In genomic region chr11:106186630-106187029, GRCh38 we compare ENCODE assay signal across 26 cellular contexts.
"Had no signal": no experiment of that assay in that cellular context is flagged by ENCODE, and none has a peak within 500 bp of the region (broad histone marks: within the 10 kb centered on the region; RNA-seq: fewer than 3 reads in every experiment).

No MANE protein-coding gene starts in this region.

- H3K9me3 ChIP-seq: left ventricle myocardium inferior, ovary, prostate gland, suprapubic skin, tibial artery, upper lobe of right lung had no signal

- H3K27me3 Mint-ChIP-seq: activated CD4-positive, alpha-beta memory T cell treated with anti-CD3 and anti-CD28 coated beads for 36 hours; activated CD4-positive, alpha-beta T cell treated with anti-CD3 and anti-CD28 coated beads, Interleukin-2, amount 10 ng/mL, durations not matched to agents 24 days and 14 days; stimulated activated memory B cell treated with anti-CD40 and anti-IgM and Interleukin-4, amounts not matched to agents 10 μg/mL and 1 μg/mL and 100 μg/mL, for 72 hours had no signal

- H3K4me2 ChIP-seq: smooth muscle cell had no signal

- H3K4me1 Mint-ChIP-seq: activated CD4-positive, alpha-beta T cell treated with anti-CD3 and anti-CD28 coated beads, Interleukin-2, amount 10 ng/mL, durations not matched to agents 24 days and 14 days; nephron progenitor cell; stimulated activated memory B cell treated with anti-CD40 and anti-IgM and Interleukin-4, amounts not matched to agents 10 μg/mL and 1 μg/mL and 100 μg/mL, for 72 hours had no signal

- H3K36me3 ChIP-seq: left ventricle myocardium inferior, ovary, prostate gland, sigmoid colon, suprapubic skin, tibial artery, upper lobe of right lung had no signal

- DNase-seq: activated CD4-positive, alpha-beta memory T cell treated with anti-CD3 and anti-CD28 coated beads for 36 hours; activated CD4-positive, alpha-beta T cell treated with anti-CD3 and anti-CD28 coated beads, Interleukin-2, amount 10 ng/mL, durations not matched to agents 24 days and 14 days; activated CD4-positive, CD25-positive, alpha-beta regulatory T cell treated with anti-CD3 and anti-CD28 coated beads, Interleukin-2, amount 50 U/mL, for 72 hours; activated CD8-positive, alpha-beta memory T cell treated with anti-CD3 and anti-CD28 coated beads, Interleukin-2, amount 50 U/mL, for 48 hours; activated gamma-delta T cell treated with Interleukin-2 at 50 U/mL for 16 hours; activated naive CD4-positive, alpha-beta T cell treated with anti-CD3 and anti-CD28 coated beads, Interleukin-2, amount 50 U/mL, for 16 hours; activated T-cell treated with anti-CD3 and anti-CD28 coated beads, Interleukin-2, amount 50 U/mL, for 24 hours; amygdala; caudate nucleus; cortex of kidney; foreskin melanocyte; left ventricle myocardium inferior; nephron progenitor cell; ovary; sigmoid colon; stimulated activated CD4-positive, alpha-beta T cell treated with anti-CD3 and anti-CD28 coated beads, Interleukin-1b, Interleukin-23, amount 100 ng/mL, for 48 hours; stimulated activated CD4-positive, alpha-beta T cell treated with anti-CD3 and anti-CD28 coated beads, Interleukin-4, amount 100 ng/mL, for 4 hours; stimulated activated CD8-positive, alpha-beta memory T cell treated with anti-CD3 and anti-CD28 coated beads, Interleukin-4, amount 100 ng/mL, for 48 hours; tibial artery; upper lobe of right lung had no signal

- H3K4me3 ChIP-seq: left ventricle myocardium inferior, lung, ovary, prostate gland, sigmoid colon, smooth muscle cell, suprapubic skin, tibial artery, upper lobe of right lung had no signal

- H3K27me3 ChIP-seq: ovary, sigmoid colon, suprapubic skin, tibial artery, upper lobe of right lung had no signal

- ATAC-seq: esophagus mucosa; stimulated activated memory B cell treated with anti-CD40 and anti-IgM and Interleukin-4, amounts not matched to agents 10 μg/mL and 1 μg/mL and 100 μg/mL, for 72 hours; upper lobe of right lung had no signal

- H3K27ac ChIP-seq: left ventricle myocardium inferior, ovary, prostate gland, sigmoid colon, suprapubic skin, tibial artery, upper lobe of right lung had no signal

- H3K4me1 ChIP-seq: left ventricle myocardium inferior, prostate gland, sigmoid colon, suprapubic skin, tibial artery, upper lobe of right lung had no signal

- H3K4me3 Mint-ChIP-seq: activated CD4-positive, alpha-beta memory T cell treated with anti-CD3 and anti-CD28 coated beads for 36 hours; activated CD4-positive, alpha-beta T cell treated with anti-CD3 and anti-CD28 coated beads, Interleukin-2, amount 10 ng/mL, durations not matched to agents 24 days and 14 days; activated T-cell treated with anti-CD3 and anti-CD28 coated beads, Interleukin-2, amount 50 U/mL, for 24 hours; nephron progenitor cell; stimulated activated memory B cell treated with anti-CD40 and anti-IgM and Interleukin-4, amounts not matched to agents 10 μg/mL and 1 μg/mL and 100 μg/mL, for 72 hours had no signal

- H3K9me3 Mint-ChIP-seq: stimulated activated memory B cell treated with anti-CD40 and anti-IgM and Interleukin-4, amounts not matched to agents 10 μg/mL and 1 μg/mL and 100 μg/mL, for 72 hours had no signal

- H3K27ac Mint-ChIP-seq: activated CD4-positive, alpha-beta memory T cell treated with anti-CD3 and anti-CD28 coated beads for 36 hours; activated CD4-positive, alpha-beta T cell treated with anti-CD3 and anti-CD28 coated beads, Interleukin-2, amount 10 ng/mL, durations not matched to agents 24 days and 14 days; activated T-cell treated with anti-CD3 and anti-CD28 coated beads, Interleukin-2, amount 50 U/mL, for 24 hours; nephron progenitor cell; stimulated activated memory B cell treated with anti-CD40 and anti-IgM and Interleukin-4, amounts not matched to agents 10 μg/mL and 1 μg/mL and 100 μg/mL, for 72 hours had no signal
